11 cellular contexts compared by ENCODE assay signal in the genomic region with DNA sequence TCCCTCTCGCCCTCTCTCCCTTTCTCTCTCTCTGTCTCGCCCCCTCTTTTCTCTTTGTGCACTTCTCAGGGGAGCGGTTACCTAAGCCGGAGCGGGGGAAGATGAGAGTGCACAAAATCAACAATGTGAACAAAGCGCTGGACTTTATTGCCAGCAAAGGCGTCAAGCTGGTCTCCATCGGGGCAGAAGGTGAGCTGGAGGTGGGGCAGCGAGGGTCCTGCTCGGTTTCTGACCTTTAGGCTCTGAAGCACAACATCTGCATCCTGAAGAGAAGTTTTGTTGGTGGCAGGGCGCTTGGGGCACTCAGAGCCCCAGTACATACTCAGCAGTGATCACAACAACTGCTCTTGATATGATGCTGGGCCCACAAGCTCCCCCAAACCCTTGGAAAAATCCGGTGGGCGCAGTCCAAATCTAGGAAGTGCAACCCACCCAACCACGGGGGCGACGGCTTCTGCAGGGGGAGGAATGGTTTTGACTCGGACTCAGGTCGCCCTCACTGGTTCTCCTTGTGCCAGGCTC. TPM values are rescaled to one million over a fixed set of nuclear protein-coding genes. Genes with fewer than 3 reads are reported as not detected.
DNase-seq lines count a peak whose midpoint lies in the region; ATAC-seq, FAIRE-seq and TF ChIP-seq lines count a peak whose summit lies in the region.
"Had no signal": no experiment of that assay in that cellular context is flagged by ENCODE, and none has a peak within 500 bp of the region (broad histone marks: within the 10 kb centered on the region; RNA-seq: fewer than 3 reads in every experiment).

No MANE protein-coding gene starts in this region.

- H3K9me3 ChIP-seq in Caco-2 = no peaks in the 10 kb centered on the region

- POLR2A ChIA-PET in Caco-2 (lab: Charles Lee) = interaction anchor here (0.5 to 2.3 kb wide), 9 partner anchors 8 to 151 kb away, joined by 3 to 22 read pairs (median 9); a partner anchor contains a TSS

- H3K4me1 ChIP-seq in Caco-2 (peaks cover 61% of the 10 kb centered on the region), rectal smooth muscle tissue (ENCODE audit: control insufficient read depth, insufficient read depth, low read length) (peaks cover 17% of the 10 kb centered on the region)

- no peak for TF ChIP-seq CTCF in Caco-2 (IDR thresholded peaks at IDR 0.05; ENCODE audit: insufficient read depth in 1 of 2, low read depth in 1 of 2, low read length in 1 of 2, severe bottlenecking in 1 of 2, unreplicated experiment in 1 of 2)
- TF ChIP-seq CTCF in glutamatergic neuron (IDR thresholded peaks at IDR 0.05; ENCODE audit: partially characterized antibody, unreplicated experiment) = no peak

- ATAC-seq in GM21360 (IDR thresholded peaks at IDR 0.05; ENCODE audit: unreplicated experiment) = no peak

- H3K9me3 Mint-ChIP-seq in Caco-2 (ENCODE audit: unreplicated experiment) = no peaks in the 10 kb centered on the region
- H3K9me3 Mint-ChIP-seq in activated T-helper 1 cell treated with anti-CD3 and anti-CD28 coated beads, Interleukin-12 subunit alpha, Interleukin-12 subunit beta, Interleukin-2, Interleukin-4 antibody, amounts not matched to agents 30 ng/mL and 10 ng/mL and 1 ng/mL, durations not matched to agents 14 hours and 24 hours and 36 hours = no peaks in the 10 kb centered on the region
- H3K9me3 Mint-ChIP-seq in glutamatergic neuron (ENCODE audit: unreplicated experiment) = peaks cover 28% of the 10 kb centered on the region

- H3K27ac Mint-ChIP-seq in Caco-2 (ENCODE audit: unreplicated experiment) = peak overlapping the region; percentile 82
- peak overlapping the region; percentile 22 for H3K27ac Mint-ChIP-seq in activated T-helper 1 cell treated with anti-CD3 and anti-CD28 coated beads, Interleukin-12 subunit alpha, Interleukin-12 subunit beta, Interleukin-2, Interleukin-4 antibody, amounts not matched to agents 30 ng/mL and 10 ng/mL and 1 ng/mL, durations not matched to agents 14 hours and 24 hours and 36 hours
- H3K27ac Mint-ChIP-seq in glutamatergic neuron (ENCODE audit: unreplicated experiment) = peak overlapping the region; percentile 40

- H3K4me3 Mint-ChIP-seq in Caco-2 (ENCODE audit: unreplicated experiment) = peak overlapping the region; percentile 47
- H3K4me3 Mint-ChIP-seq in activated T-helper 1 cell treated with anti-CD3 and anti-CD28 coated beads, Interleukin-12 subunit alpha, Interleukin-12 subunit beta, Interleukin-2, Interleukin-4 antibody, amounts not matched to agents 30 ng/mL and 10 ng/mL and 1 ng/mL, durations not matched to agents 14 hours and 24 hours and 36 hours = no peak overlapping the region
- H3K4me3 Mint-ChIP-seq in glutamatergic neuron (ENCODE audit: unreplicated experiment) = no peak overlapping the region

- no peaks in the 10 kb centered on the region for H3K27me3 ChIP-seq in Caco-2 (replicated peaks; ENCODE audit: control insufficient read depth, insufficient read depth, low read length)
- H3K27me3 ChIP-seq in rectal smooth muscle tissue (ENCODE audit: control insufficient read depth, insufficient read depth, low read length) = no peaks in the 10 kb centered on the region

- TSS peak; percentile 58 for BruUV-seq in Caco-2 (replicated peaks; lab: Mats Ljungman, UMichigan)

- no peak for FAIRE-seq in GM12892 (lab: Jason Lieb, UNC)

- H3K4me1 Mint-ChIP-seq in Caco-2 (ENCODE audit: low read depth, unreplicated experiment) (peaks cover 33% of the 10 kb centered on the region), glutamatergic neuron (ENCODE audit: low read depth, unreplicated experiment) (peaks cover 43% of the 10 kb centered on the region)
- peaks cover 39% of the 10 kb centered on the region for H3K4me1 Mint-ChIP-seq in activated T-helper 1 cell treated with anti-CD3 and anti-CD28 coated beads, Interleukin-12 subunit alpha, Interleukin-12 subunit beta, Interleukin-2, Interleukin-4 antibody, amounts not matched to agents 30 ng/mL and 10 ng/mL and 1 ng/mL, durations not matched to agents 14 hours and 24 hours and 36 hours (ENCODE audit: low read depth)

- CTCF ChIA-PET in Caco-2 (lab: Charles Lee) = interaction anchor here (1.2 to 2.1 kb wide), 6 partner anchors 15 to 67 kb away, joined by 3 to 9 read pairs (median 6); a partner anchor contains a TSS

- peaks cover 100% of the 10 kb centered on the region for H3K36me3 Mint-ChIP-seq in Caco-2 (ENCODE audit: insufficient read depth, unreplicated experiment)
- peaks cover 20% of the 10 kb centered on the region for H3K36me3 Mint-ChIP-seq in activated T-helper 1 cell treated with anti-CD3 and anti-CD28 coated beads, Interleukin-12 subunit alpha, Interleukin-12 subunit beta, Interleukin-2, Interleukin-4 antibody, amounts not matched to agents 30 ng/mL and 10 ng/mL and 1 ng/mL, durations not matched to agents 14 hours and 24 hours and 36 hours (ENCODE audit: low read depth)
- no peaks in the 10 kb centered on the region for H3K36me3 Mint-ChIP-seq in glutamatergic neuron (ENCODE audit: unreplicated experiment)

- intact Hi-C loops in Caco-2 (cut with micrococcal nuclease; ENCODE audit: unreplicated experiment) = loop anchor here (1.0 to 2.0 kb wide), 4 partner anchors 18 to 47 kb away; no protein-coding TSS in a partner anchor
- intact Hi-C loops in activated T-helper 1 cell treated with anti-CD3 and anti-CD28 coated beads, Interleukin-12 subunit alpha, Interleukin-12 subunit beta, Interleukin-2, Interleukin-4 antibody, amounts not matched to agents 30 ng/mL and 10 ng/mL and 1 ng/mL, durations not matched to agents 14 hours and 24 hours and 36 hours (cut with micrococcal nuclease) = no loop called here

- H3K36me3 ChIP-seq in Caco-2 (ENCODE audit: control insufficient read depth, insufficient read depth, low read length) (peaks cover 26% of the 10 kb centered on the region), rectal smooth muscle tissue (ENCODE audit: control insufficient read depth, insufficient read depth, low read length) (peaks cover 47% of the 10 kb centered on the region)

- no peak overlapping the region for H3K9ac ChIP-seq in rectal smooth muscle tissue (ENCODE audit: low read length)

- H3K27me3 Mint-ChIP-seq in Caco-2 (ENCODE audit: insufficient read depth, unreplicated experiment) (no peaks in the 10 kb centered on the region), glutamatergic neuron (ENCODE audit: unreplicated experiment) (peaks cover 17% of the 10 kb centered on the region)
- no peaks in the 10 kb centered on the region for H3K27me3 Mint-ChIP-seq in activated T-helper 1 cell treated with anti-CD3 and anti-CD28 coated beads, Interleukin-12 subunit alpha, Interleukin-12 subunit beta, Interleukin-2, Interleukin-4 antibody, amounts not matched to agents 30 ng/mL and 10 ng/mL and 1 ng/mL, durations not matched to agents 14 hours and 24 hours and 36 hours (ENCODE audit: insufficient read depth)

- H3K27ac ChIP-seq in rectal smooth muscle tissue (ENCODE audit: low read depth, low read length) = peak overlapping the region; percentile 40

- DNase-seq in Caco-2 = peak; percentile 69 to 80
- no peak for DNase-seq in activated T-helper 1 cell treated with anti-CD3 and anti-CD28 coated beads, Interleukin-12 subunit alpha, Interleukin-12 subunit beta, Interleukin-2, Interleukin-4 antibody, amounts not matched to agents 30 ng/mL and 10 ng/mL and 1 ng/mL, durations not matched to agents 14 hours and 24 hours and 36 hours (ENCODE audit: low spot score)
- DNase-seq in glutamatergic neuron = no peak
- DNase-seq in GM12892 (ENCODE audit: insufficient read length) = no peak
- DNase-seq in CD1c-positive myeloid dendritic cell (ENCODE audit: extremely low spot score) = no peak
- no peak for DNase-seq in HUDEP-2 (lab: John Stamatoyannopoulos, UW; ENCODE audit: unreplicated experiment in 76 of 76)
- DNase-seq: amniotic stem cell, NCI-H1694 treated with DMSO at 0.1 percent for 48 hours, T-helper 2 cell had no signal

- TF ChIP-seq POLR2A in GM12892 (IDR thresholded peaks at IDR 0.05; ENCODE audit: low read depth, low read length) = no peak

- no peak overlapping the region for H3K4me3 ChIP-seq in Caco-2 (ENCODE audit: low read depth, low read length)
- no peak overlapping the region for H3K4me3 ChIP-seq in rectal smooth muscle tissue (ENCODE audit: low read length)

RNA-seq across cellular contexts. Expression of a gene that starts 43.3 kb away (rescaled TPM):
- 8.8 and 11.0 TPM in 2 replicates for total RNA-seq in Caco-2 (2022)
- 1.1 and 2.5 TPM in 2 replicates for total RNA-seq in activated T-helper 1 cell treated with anti-CD3 and anti-CD28 coated beads, Interleukin-12 subunit alpha, Interleukin-12 subunit beta, Interleukin-2, Interleukin-4 antibody, amounts not matched to agents 30 ng/mL and 10 ng/mL and 1 ng/mL, durations not matched to agents 14 hours and 24 hours and 36 hours
- total RNA-seq in glutamatergic neuron (ENCODE audit: unreplicated experiment) = 4.8 TPM
- polyA plus RNA-seq in GM12892 (2012; ENCODE audit: missing spikeins) = 5.8 TPM

RNA-seq across cellular contexts. Expression of a gene that starts 53.5 kb away (rescaled TPM):
- 605 and 658 TPM in 2 replicates for total RNA-seq in Caco-2 (2022)
- total RNA-seq in activated T-helper 1 cell treated with anti-CD3 and anti-CD28 coated beads, Interleukin-12 subunit alpha, Interleukin-12 subunit beta, Interleukin-2, Interleukin-4 antibody, amounts not matched to agents 30 ng/mL and 10 ng/mL and 1 ng/mL, durations not matched to agents 14 hours and 24 hours and 36 hours = 281 and 287 TPM in 2 replicates
- total RNA-seq in glutamatergic neuron (ENCODE audit: unreplicated experiment) = 975 TPM
- polyA plus RNA-seq in GM12892 (2012; ENCODE audit: missing spikeins) = 113 TPM

Comparison
In these comparisons a context has a peak if more than half of its experiments do, and no peak if none do; other contexts are left out.
1. DNase-seq: peak in Caco-2 (2 of 2); none in activated T-helper 1 cell treated with anti-CD3 and anti-CD28 coated beads, Interleukin-12 subunit alpha, Interleukin-12 subunit beta, Interleukin-2, Interleukin-4 antibody, amounts not matched to agents 30 ng/mL and 10 ng/mL and 1 ng/mL, durations not matched to agents 14 hours and 24 hours and 36 hours (single experiment), glutamatergic neuron (single experiment), GM12892 (single experiment), CD1c-positive myeloid dendritic cell (single experiment) and HUDEP-2 (0 of 76).
2. H3K27ac Mint-ChIP-seq: peak in every context shown above with its lines; median percentile 82 in Caco-2; 40 in glutamatergic neuron; 22 in activated T-helper 1 cell treated with anti-CD3 and anti-CD28 coated beads, Interleukin-12 subunit alpha, Interleukin-12 subunit beta, Interleukin-2, Interleukin-4 antibody, amounts not matched to agents 30 ng/mL and 10 ng/mL and 1 ng/mL, durations not matched to agents 14 hours and 24 hours and 36 hours.